Comparison of ENCODE assay signal across 8 cellular contexts in genomic region chr5:58460727-58461286, GRCh38. TPM values are rescaled to one million over a fixed set of nuclear protein-coding genes. Genes with fewer than 3 reads are reported as not detected.
DNase-seq lines count a peak whose midpoint lies in the region; ATAC-seq lines count a peak whose summit lies in the region.

No MANE protein-coding gene starts in this region.

- no peaks in the 10 kb centered on the region for H3K36me3 ChIP-seq in effector memory CD4-positive, alpha-beta T cell (ENCODE audit: control insufficient read depth, insufficient read depth, low read length)

- peak overlapping the region; percentile 84 for H3K27ac ChIP-seq in effector memory CD4-positive, alpha-beta T cell (ENCODE audit: insufficient read depth, low read length, poor library complexity, severe bottlenecking)

- no peaks in the 10 kb centered on the region for H3K27me3 ChIP-seq in effector memory CD4-positive, alpha-beta T cell (replicated peaks; ENCODE audit: control insufficient read depth, insufficient read depth, low read length, poor library complexity, severe bottlenecking)

- H3K4me1 ChIP-seq in effector memory CD4-positive, alpha-beta T cell (ENCODE audit: control insufficient read depth, insufficient read depth, low read length, poor library complexity, severe bottlenecking) = peaks cover 5% of the 10 kb centered on the region

- ATAC-seq in GM19372 (IDR thresholded peaks at IDR 0.05; ENCODE audit: low read depth, unreplicated experiment) (peak; percentile 65), HG03520 (IDR thresholded peaks at IDR 0.05; ENCODE audit: unreplicated experiment) (peak; percentile 69)

- H3K4me3 ChIP-seq in effector memory CD4-positive, alpha-beta T cell (ENCODE audit: insufficient read depth, low read depth, low read length, poor library complexity, severe bottlenecking) = peak overlapping the region; percentile 82

- no peaks in the 10 kb centered on the region for H3K9me3 ChIP-seq in effector memory CD4-positive, alpha-beta T cell (ENCODE audit: control insufficient read depth, low read length)

- DNase-seq in CD1c-positive myeloid dendritic cell (ENCODE audit: extremely low spot score) (peak; percentile 94), NCI-H82 (lab: John Stamatoyannopoulos, UW) (peak; percentile 92), lung microvascular endothelial cell (ENCODE audit: low read depth in 2 of 2) (peak; percentile 92 to 93)
- DNase-seq in activated CD8-positive, alpha-beta memory T cell treated with anti-CD3 and anti-CD28 coated beads for 24 hours = peak; percentile 97
- DNase-seq in effector memory CD4-positive, alpha-beta T cell = peak; percentile 73 to 79 (median 73)
- peak; percentile 79 to 83 (median 83) for DNase-seq in stimulated activated CD4-positive, alpha-beta T cell treated with anti-CD3 and anti-CD28 coated beads, TNF-alpha, amount 100 ng/mL, for 48 hours (ENCODE audit: low read depth in 3 of 3)

RNA-seq across cellular contexts. Expression of gene PLK2, which starts 0.9 kb away (rescaled TPM):
- total RNA-seq in lung microvascular endothelial cell = 546 and 594 TPM in 2 replicates

RNA-seq across cellular contexts. Expression of gene GAPT, which starts 30.4 kb away (rescaled TPM):
- not detected in 2 replicates for total RNA-seq in lung microvascular endothelial cell

Comparison
In these comparisons a context has a peak if more than half of its experiments do, and no peak if none do; other contexts are left out.
1. Peak in every context shown above with its lines: DNase-seq, ATAC-seq, H3K4me3 ChIP-seq and H3K27ac ChIP-seq.